9 cellular contexts compared by ENCODE assay signal in the genomic region with DNA sequence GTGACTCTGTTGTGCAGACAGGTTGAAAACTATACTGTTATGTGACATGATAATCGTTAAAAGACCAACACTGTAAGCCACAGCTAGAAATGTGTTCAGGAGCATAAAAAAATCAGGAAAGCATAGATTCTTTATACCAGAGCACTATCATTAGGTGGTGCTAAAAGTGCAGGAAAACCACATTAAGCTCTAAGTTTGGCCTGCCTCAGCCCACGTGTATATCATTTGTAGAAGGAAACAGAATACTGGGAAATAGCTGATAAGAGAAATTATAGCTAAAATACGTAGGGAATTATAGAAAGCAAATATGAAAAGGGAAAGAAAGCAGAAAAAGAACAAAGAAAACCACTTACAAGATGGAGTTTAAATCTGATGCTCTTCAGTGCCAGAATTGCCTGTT. TPM values are rescaled to one million over a fixed set of nuclear protein-coding genes. Genes with fewer than 3 reads are reported as not detected.
DNase-seq lines count a peak whose midpoint lies in the region; ATAC-seq and TF ChIP-seq lines count a peak whose summit lies in the region.
"Had no signal": no experiment of that assay in that cellular context is flagged by ENCODE, and none has a peak within 500 bp of the region (broad histone marks: within the 10 kb centered on the region; RNA-seq: fewer than 3 reads in every experiment).

No MANE protein-coding gene starts in this region.

- no peaks in the 10 kb centered on the region for H3K36me3 Mint-ChIP-seq in activated CD4-positive, alpha-beta memory T cell treated with anti-CD3 and anti-CD28 coated beads, Interleukin-2, amount 10 ng/mL, durations not matched to agents 7 days and 5 days (ENCODE audit: low read depth)
- H3K36me3 Mint-ChIP-seq: activated naive CD4-positive, alpha-beta T cell treated with anti-CD3 and anti-CD28 coated beads, Interleukin-2, amount 50 U/mL, for 24 hours had no signal

- peaks cover 1% of the 10 kb centered on the region for H3K4me1 Mint-ChIP-seq in activated CD4-positive, alpha-beta memory T cell treated with anti-CD3 and anti-CD28 coated beads, Interleukin-2, amount 10 ng/mL, durations not matched to agents 7 days and 5 days
- H3K4me1 Mint-ChIP-seq: activated naive CD4-positive, alpha-beta T cell treated with anti-CD3 and anti-CD28 coated beads, Interleukin-2, amount 50 U/mL, for 24 hours had no signal

- TF ChIP-seq POLR2A in thyroid gland (IDR thresholded peaks at IDR 0.05): no peak

- POLR2A ChIA-PET in HEK293 (lab: Yijun Ruan, JAX): interaction anchor here (1.1 kb wide), 1 partner anchor 41 kb away, joined by 3 read pairs; no protein-coding TSS in a partner anchor
- POLR2A ChIA-PET in activated CD4-positive, alpha-beta memory T cell treated with anti-CD3 and anti-CD28 coated beads, Interleukin-2, amount 10 ng/mL, durations not matched to agents 7 days and 5 days (lab: Charles Lee): interaction anchor here (1.3 kb wide), 1 partner anchor 335 kb away, joined by 3 read pairs; the partner anchor contains the start of gene USP34

- no peak overlapping the region for H3K27ac Mint-ChIP-seq in activated CD4-positive, alpha-beta memory T cell treated with anti-CD3 and anti-CD28 coated beads, Interleukin-2, amount 10 ng/mL, durations not matched to agents 7 days and 5 days
- H3K27ac Mint-ChIP-seq: activated naive CD4-positive, alpha-beta T cell treated with anti-CD3 and anti-CD28 coated beads, Interleukin-2, amount 50 U/mL, for 24 hours had no signal

- no peaks in the 10 kb centered on the region for H3K9me3 Mint-ChIP-seq in activated CD4-positive, alpha-beta memory T cell treated with anti-CD3 and anti-CD28 coated beads, Interleukin-2, amount 10 ng/mL, durations not matched to agents 7 days and 5 days
- H3K9me3 Mint-ChIP-seq: activated naive CD4-positive, alpha-beta T cell treated with anti-CD3 and anti-CD28 coated beads, Interleukin-2, amount 50 U/mL, for 24 hours had no signal

- H3K4me3 Mint-ChIP-seq in activated CD4-positive, alpha-beta memory T cell treated with anti-CD3 and anti-CD28 coated beads, Interleukin-2, amount 10 ng/mL, durations not matched to agents 7 days and 5 days: no peak overlapping the region
- H3K4me3 Mint-ChIP-seq: activated naive CD4-positive, alpha-beta T cell treated with anti-CD3 and anti-CD28 coated beads, Interleukin-2, amount 50 U/mL, for 24 hours had no signal

- H3K9me3 ChIP-seq in HEK293 (ENCODE audit: control insufficient read depth, insufficient read depth, low read depth, low read length): no peaks in the 10 kb centered on the region
- no peaks in the 10 kb centered on the region for H3K9me3 ChIP-seq in right cardiac atrium (ENCODE audit: control insufficient read depth, low read length)
- no peaks in the 10 kb centered on the region for H3K9me3 ChIP-seq in thyroid gland

- intact Hi-C loops in right cardiac atrium (cut with DNase I): no loop called here
- intact Hi-C loops in thyroid gland (cut with DNase I): no loop called here

- H3K4me3 ChIP-seq in AG09309 (ENCODE audit: control insufficient read depth, low read depth, low read length) (no peak overlapping the region), HEK293 (ENCODE audit: low read depth, low read length) (no peak overlapping the region), right cardiac atrium (ENCODE audit: low read length) (no peak overlapping the region), thyroid gland (replicated peaks in 1 of 3) (no peak overlapping the region)

- TF ChIP-seq CTCF in AG09309 (IDR thresholded peaks at IDR 0.05; ENCODE audit: control insufficient read depth, insufficient read depth, low read depth, low read length, missing control alignments): peak; percentile 49
- 0 out of 2 replicates have a peak, but pooled peaks have one; percentile 41 for TF ChIP-seq CTCF in HEK293 (tag by site-specific recombination; IDR thresholded peaks at IDR 0.05)
- peak in 3 of 6 experiments; percentile 27 to 33 (median 31) for TF ChIP-seq CTCF in thyroid gland (IDR thresholded peaks at IDR 0.05)

- no peaks in the 10 kb centered on the region for H3K4me1 ChIP-seq in HEK293 (ENCODE audit: control insufficient read depth, insufficient read depth, low read length)
- H3K4me1 ChIP-seq in right cardiac atrium (ENCODE audit: control insufficient read depth, insufficient read depth, low read length): no peaks in the 10 kb centered on the region
- no peaks in the 10 kb centered on the region for H3K4me1 ChIP-seq in thyroid gland

- H3K36me3 ChIP-seq in HEK293 (ENCODE audit: control insufficient read depth in 2 of 2, insufficient read depth in 1 of 2, low read length in 2 of 2) (no peaks in the 10 kb centered on the region; a peak in 1 of 3 replicates), thyroid gland (no peaks in the 10 kb centered on the region)

- no peak overlapping the region for H3K27ac ChIP-seq in HEK293 (ENCODE audit: extremely low read depth, low read depth, low read length)
- no peak overlapping the region for H3K27ac ChIP-seq in right cardiac atrium (ENCODE audit: low read length)
- H3K27ac ChIP-seq in thyroid gland: no peak overlapping the region

- H3K27me3 ChIP-seq in right cardiac atrium (ENCODE audit: control insufficient read depth, insufficient read depth): no peaks in the 10 kb centered on the region
- H3K27me3 ChIP-seq in thyroid gland: no peaks in the 10 kb centered on the region

- ATAC-seq in right cardiac atrium (peak; percentile 51 to 54), HG03439 (IDR thresholded peaks at IDR 0.05; ENCODE audit: unreplicated experiment) (no peak), HG02884 (IDR thresholded peaks at IDR 0.05; ENCODE audit: unreplicated experiment) (no peak)

- H3K27me3 Mint-ChIP-seq in activated CD4-positive, alpha-beta memory T cell treated with anti-CD3 and anti-CD28 coated beads, Interleukin-2, amount 10 ng/mL, durations not matched to agents 7 days and 5 days: peaks cover 2% of the 10 kb centered on the region
- H3K27me3 Mint-ChIP-seq: activated naive CD4-positive, alpha-beta T cell treated with anti-CD3 and anti-CD28 coated beads, Interleukin-2, amount 50 U/mL, for 24 hours had no signal

- WGBS in right cardiac atrium: 16% methylated on average over 3 of the region's 3 CpGs
- 33 to 41% methylated on average over 3 of the region's 3 CpGs for WGBS in thyroid gland, 2 donors

- peak; percentile 24 for DNase-seq in AG09309 (ENCODE audit: low read depth)
- DNase-seq in SW480 (ENCODE audit: low spot score): peak; percentile 52
- DNase-seq in right cardiac atrium: no peak
- DNase-seq in activated CD4-positive, alpha-beta memory T cell treated with anti-CD3 and anti-CD28 coated beads, Interleukin-2, amount 10 ng/mL, durations not matched to agents 7 days and 5 days: no peak
- no peak for DNase-seq in thyroid gland

- CTCF ChIA-PET in HEK293 (lab: Yijun Ruan, JAX): interaction anchor here (0.6 to 1.6 kb wide), 8 partner anchors 8 to 777 kb away, joined by 3 to 6 read pairs (median 3); no protein-coding TSS in a partner anchor
- CTCF ChIA-PET in activated CD4-positive, alpha-beta memory T cell treated with anti-CD3 and anti-CD28 coated beads, Interleukin-2, amount 10 ng/mL, durations not matched to agents 7 days and 5 days (lab: Charles Lee): interaction anchor here (0.5 to 1.8 kb wide), 4 partner anchors 10 to 657 kb away, joined by 3 to 9 read pairs (median 4); no protein-coding TSS in a partner anchor

TF ChIP-seq in HEK293, 187 proteins besides CTCF, POLR2A, EP300 and RAD21:
- TF ChIP-seq, protein P1, sequence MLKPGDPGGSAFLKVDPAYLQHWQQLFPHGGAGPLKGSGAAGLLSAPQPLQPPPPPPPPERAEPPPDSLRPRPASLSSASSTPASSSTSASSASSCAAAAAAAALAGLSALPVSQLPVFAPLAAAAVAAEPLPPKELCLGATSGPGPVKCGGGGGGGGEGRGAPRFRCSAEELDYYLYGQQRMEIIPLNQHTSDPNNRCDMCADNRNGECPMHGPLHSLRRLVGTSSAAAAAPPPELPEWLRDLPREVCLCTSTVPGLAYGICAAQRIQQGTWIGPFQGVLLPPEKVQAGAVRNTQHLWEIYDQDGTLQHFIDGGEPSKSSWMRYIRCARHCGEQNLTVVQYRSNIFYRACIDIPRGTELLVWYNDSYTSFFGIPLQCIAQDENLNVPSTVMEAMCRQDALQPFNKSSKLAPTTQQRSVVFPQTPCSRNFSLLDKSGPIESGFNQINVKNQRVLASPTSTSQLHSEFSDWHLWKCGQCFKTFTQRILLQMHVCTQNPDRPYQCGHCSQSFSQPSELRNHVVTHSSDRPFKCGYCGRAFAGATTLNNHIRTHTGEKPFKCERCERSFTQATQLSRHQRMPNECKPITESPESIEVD (tag by site-specific recombination; IDR thresholded peaks at IDR 0.05): peak; percentile 50; the same call in 1 of the 2 replicates
- TF ChIP-seq PRDM1 (tag by site-specific recombination; IDR thresholded peaks at IDR 0.05) (peak; percentile 58; the same call in 1 of the 2 replicates), ZNF654 (tag by site-specific recombination; IDR thresholded peaks at IDR 0.05; ENCODE audit: low read depth) (peak; percentile 71), ZNF335 (tag by site-specific recombination; conservative IDR thresholded peaks at IDR 0.05) (0 out of 2 replicates have a peak, but pooled peaks have one; percentile 18), ZNF423 (tag by site-specific recombination; IDR thresholded peaks at IDR 0.05) (no peak), ZSCAN5A (tag by site-specific recombination; IDR thresholded peaks at IDR 0.05) (no peak), ZBTB17 (tag by site-specific recombination; IDR thresholded peaks at IDR 0.05) (0 out of 2 replicates have a peak, but pooled peaks have one; percentile 25)
TF ChIP-seq in HEK293: peak in this region for 5.

RNA-seq across cellular contexts. Expression of gene C2orf74, which starts 26.5 kb away (rescaled TPM):
- total RNA-seq in right cardiac atrium: 10 to 100 TPM; 14.5 to 34.8 (median 22.4) TPM
- 63.3 TPM for polyA plus RNA-seq in right cardiac atrium
- 10 to 100 TPM in 1 of 2 experiments, 1 to 10 TPM in 1; 8.7 to 10.2 TPM for total RNA-seq in activated CD4-positive, alpha-beta memory T cell treated with anti-CD3 and anti-CD28 coated beads, Interleukin-2, amount 10 ng/mL, durations not matched to agents 7 days and 5 days
- 10 to 100 TPM; 12.7 to 29.8 (median 20.6) TPM for total RNA-seq in thyroid gland

Comparison
In these comparisons a context has a peak if more than half of its experiments do, and no peak if none do; other contexts are left out.
1. DNase-seq: peak in AG09309 (single experiment) and SW480 (single experiment); none in right cardiac atrium (0 of 3), activated CD4-positive, alpha-beta memory T cell treated with anti-CD3 and anti-CD28 coated beads, Interleukin-2, amount 10 ng/mL, durations not matched to agents 7 days and 5 days (single experiment) and thyroid gland (0 of 2).
2. ATAC-seq: peak in right cardiac atrium (2 of 2); none in HG03439 (single experiment) and HG02884 (single experiment).